33 cellular contexts compared by ENCODE assay signal in genomic region chr11:113332638-113333329, GRCh38. TPM values are rescaled to one million over a fixed set of nuclear protein-coding genes. Genes with fewer than 3 reads are reported as not detected.
DNase-seq lines count a peak whose midpoint lies in the region; ATAC-seq and TF ChIP-seq lines count a peak whose summit lies in the region.
"Had no signal": no experiment of that assay in that cellular context is flagged by ENCODE, and none has a peak within 500 bp of the region (broad histone marks: within the 10 kb centered on the region; RNA-seq: fewer than 3 reads in every experiment).

No MANE protein-coding gene starts in this region.

- H3K27ac ChIP-seq in vagina: peak overlapping the region; percentile 52
- H3K27ac ChIP-seq: gastrocnemius medialis, lower lobe of right lung, ovary, suprapubic skin had no signal

- H3K4me3 ChIP-seq in vagina: no peak overlapping the region
- H3K4me3 ChIP-seq: gastrocnemius medialis, lower lobe of right lung, mucosa of descending colon, ovary, suprapubic skin had no signal

- H3K27me3 ChIP-seq in vagina: no peaks in the 10 kb centered on the region
- H3K27me3 ChIP-seq: gastrocnemius medialis, ovary, suprapubic skin had no signal

- H3K4me3 Mint-ChIP-seq in activated naive CD4-positive, alpha-beta T cell treated with anti-CD3 and anti-CD28 coated beads for 36 hours: no peak overlapping the region
- peak overlapping the region; percentile 20 for H3K4me3 Mint-ChIP-seq in endothelial cell (ENCODE audit: unreplicated experiment)
- H3K4me3 Mint-ChIP-seq: activated CD4-positive, alpha-beta memory T cell treated with anti-CD3 and anti-CD28 coated beads for 36 hours; activated naive CD4-positive, alpha-beta T cell treated with anti-CD3 and anti-CD28 coated beads, Interleukin-2, amount 50 U/mL, for 24 hours; activated T-helper 1 cell treated with anti-CD3 and anti-CD28 coated beads, Interleukin-12 subunit alpha, Interleukin-12 subunit beta, Interleukin-2, Interleukin-4 antibody, amounts not matched to agents 30 ng/mL and 10 ng/mL and 1 ng/mL, durations not matched to agents 14 hours and 24 hours and 36 hours; CD14-positive monocyte; natural killer cell; stimulated activated naive B cell treated with anti-CD40 and anti-IgM and Interleukin-4, amounts not matched to agents 10 μg/mL and 1 μg/mL and 100 μg/mL, for 72 hours had no signal

- H3K36me3 Mint-ChIP-seq in activated naive CD4-positive, alpha-beta T cell treated with anti-CD3 and anti-CD28 coated beads, Interleukin-2, amount 50 U/mL, for 72 hours: peaks cover 0 to 12% of the 10 kb centered on the region in 2 donors
- peaks cover 26% of the 10 kb centered on the region for H3K36me3 Mint-ChIP-seq in activated naive CD4-positive, alpha-beta T cell treated with anti-CD3 and anti-CD28 coated beads for 36 hours (ENCODE audit: low read depth)
- peaks cover 7% of the 10 kb centered on the region for H3K36me3 Mint-ChIP-seq in endothelial cell (ENCODE audit: low read depth, unreplicated experiment)

- no peaks in the 10 kb centered on the region for H3K9me3 Mint-ChIP-seq in activated naive CD4-positive, alpha-beta T cell treated with anti-CD3 and anti-CD28 coated beads, Interleukin-2, amount 50 U/mL, for 72 hours
- no peaks in the 10 kb centered on the region for H3K9me3 Mint-ChIP-seq in activated naive CD4-positive, alpha-beta T cell treated with anti-CD3 and anti-CD28 coated beads for 36 hours
- no peaks in the 10 kb centered on the region for H3K9me3 Mint-ChIP-seq in endothelial cell (ENCODE audit: unreplicated experiment)
- H3K9me3 Mint-ChIP-seq: activated CD4-positive, alpha-beta memory T cell treated with anti-CD3 and anti-CD28 coated beads for 36 hours; activated naive CD4-positive, alpha-beta T cell treated with anti-CD3 and anti-CD28 coated beads, Interleukin-2, amount 50 U/mL, for 24 hours; activated T-helper 1 cell treated with anti-CD3 and anti-CD28 coated beads, Interleukin-12 subunit alpha, Interleukin-12 subunit beta, Interleukin-2, Interleukin-4 antibody, amounts not matched to agents 30 ng/mL and 10 ng/mL and 1 ng/mL, durations not matched to agents 14 hours and 24 hours and 36 hours; natural killer cell had no signal

- no peak for DNase-seq in activated naive CD4-positive, alpha-beta T cell treated with anti-CD3 and anti-CD28 coated beads, Interleukin-2, amount 50 U/mL, for 72 hours (ENCODE audit: low spot score in 2 of 2)
- DNase-seq in activated naive CD4-positive, alpha-beta T cell treated with anti-CD3 and anti-CD28 coated beads for 36 hours: no peak
- no peak for DNase-seq in endothelial cell (ENCODE audit: low spot score)
- no peak for DNase-seq in vagina (ENCODE audit: extremely low spot score in 2 of 2)
- no peak for DNase-seq in left cardiac atrium
- no peak for DNase-seq in Right ventricle myocardium superior
- DNase-seq: activated CD4-positive, alpha-beta memory T cell treated with anti-CD3 and anti-CD28 coated beads for 36 hours; aorta; Calu3; DMS79; gastrocnemius medialis; lower lobe of right lung; mucosa of descending colon; natural killer cell; NCI-H2029; NK-92 treated with Interleukin-12 subunit alpha and Interleukin-12 subunit beta, amount 100 ng/mL, for 24 hours; ovary; retina; stimulated activated naive B cell treated with anti-CD40 and anti-IgM and Interleukin-4, amounts not matched to agents 10 μg/mL and 1 μg/mL and 100 μg/mL, for 72 hours; T-helper 1 cell had no signal

- TF ChIP-seq CTCF in endothelial cell (IDR thresholded peaks at IDR 0.05; ENCODE audit: unreplicated experiment): no peak
- TF ChIP-seq CTCF in vagina (IDR thresholded peaks at IDR 0.05): no peak

- ATAC-seq in activated naive CD4-positive, alpha-beta T cell treated with anti-CD3 and anti-CD28 coated beads, Interleukin-2, amount 50 U/mL, for 72 hours: peak; percentile 69 to 71
- ATAC-seq in HG03432 (IDR thresholded peaks at IDR 0.05; ENCODE audit: unreplicated experiment) (peak; percentile 33), left cardiac atrium (no peak), Right ventricle myocardium superior (ENCODE audit: poor library complexity) (no peak), GM19351 (IDR thresholded peaks at IDR 0.05; ENCODE audit: unreplicated experiment) (no peak)
- ATAC-seq: activated CD4-positive, CD25-positive, alpha-beta regulatory T cell treated with anti-CD3 and anti-CD28 coated beads, Interleukin-2, amount 50 U/mL, for 24 hours; gastrocnemius medialis; HCT116; lower lobe of right lung; mucosa of descending colon; natural killer cell; stimulated activated naive B cell treated with anti-CD40 and anti-IgM and Interleukin-4, amounts not matched to agents 10 μg/mL and 1 μg/mL and 100 μg/mL, for 72 hours had no signal

- peak overlapping the region; percentile 1 to 79 for H3K27ac Mint-ChIP-seq in activated naive CD4-positive, alpha-beta T cell treated with anti-CD3 and anti-CD28 coated beads, Interleukin-2, amount 50 U/mL, for 72 hours
- H3K27ac Mint-ChIP-seq in activated naive CD4-positive, alpha-beta T cell treated with anti-CD3 and anti-CD28 coated beads for 36 hours: no peak overlapping the region
- H3K27ac Mint-ChIP-seq in endothelial cell (ENCODE audit: unreplicated experiment): no peak overlapping the region
- H3K27ac Mint-ChIP-seq: activated CD4-positive, alpha-beta memory T cell treated with anti-CD3 and anti-CD28 coated beads for 36 hours; activated naive CD4-positive, alpha-beta T cell treated with anti-CD3 and anti-CD28 coated beads, Interleukin-2, amount 50 U/mL, for 24 hours; activated T-helper 1 cell treated with anti-CD3 and anti-CD28 coated beads, Interleukin-12 subunit alpha, Interleukin-12 subunit beta, Interleukin-2, Interleukin-4 antibody, amounts not matched to agents 30 ng/mL and 10 ng/mL and 1 ng/mL, durations not matched to agents 14 hours and 24 hours and 36 hours; natural killer cell; stimulated activated naive B cell treated with anti-CD40 and anti-IgM and Interleukin-4, amounts not matched to agents 10 μg/mL and 1 μg/mL and 100 μg/mL, for 72 hours had no signal

- peaks cover 6% of the 10 kb centered on the region for H3K4me1 ChIP-seq in vagina
- H3K4me1 ChIP-seq: gastrocnemius medialis, lower lobe of right lung, suprapubic skin had no signal

- no peaks in the 10 kb centered on the region for H3K9me3 ChIP-seq in vagina
- H3K9me3 ChIP-seq: gastrocnemius medialis, lower lobe of right lung, mucosa of descending colon, ovary, suprapubic skin had no signal

- no peak for TF ChIP-seq POLR2A in vagina (IDR thresholded peaks at IDR 0.05)

- CTCF ChIA-PET in activated naive CD4-positive, alpha-beta T cell treated with anti-CD3 and anti-CD28 coated beads for 36 hours (lab: Charles Lee): interaction anchor here (0.5 to 2.4 kb wide), 3 partner anchors 40 to 200 kb away, joined by 3 to 7 read pairs (median 4); no protein-coding TSS in a partner anchor

- H3K4me1 Mint-ChIP-seq in activated naive CD4-positive, alpha-beta T cell treated with anti-CD3 and anti-CD28 coated beads for 36 hours (ENCODE audit: low read depth): no peaks in the 10 kb centered on the region
- peaks cover 4% of the 10 kb centered on the region for H3K4me1 Mint-ChIP-seq in endothelial cell (ENCODE audit: unreplicated experiment)
- H3K4me1 Mint-ChIP-seq: activated naive CD4-positive, alpha-beta T cell treated with anti-CD3 and anti-CD28 coated beads, Interleukin-2, amount 50 U/mL, for 24 hours; CD14-positive monocyte; natural killer cell; stimulated activated naive B cell treated with anti-CD40 and anti-IgM and Interleukin-4, amounts not matched to agents 10 μg/mL and 1 μg/mL and 100 μg/mL, for 72 hours had no signal

- intact Hi-C loops in activated naive CD4-positive, alpha-beta T cell treated with anti-CD3 and anti-CD28 coated beads for 36 hours (cut with micrococcal nuclease): no loop called here
- intact Hi-C loops in vagina (cut with DNase I): no loop called here
- intact Hi-C loops in left cardiac atrium (cut with DNase I): no loop called here
- intact Hi-C loops in Right ventricle myocardium superior (cut with DNase I): no loop called here

- peaks cover 0 to 30% of the 10 kb centered on the region in 2 donors for H3K36me3 ChIP-seq in vagina
- H3K36me3 ChIP-seq: ovary had no signal

- no peaks in the 10 kb centered on the region for H3K27me3 Mint-ChIP-seq in activated naive CD4-positive, alpha-beta T cell treated with anti-CD3 and anti-CD28 coated beads for 36 hours (ENCODE audit: low read depth)
- H3K27me3 Mint-ChIP-seq in endothelial cell (ENCODE audit: unreplicated experiment): no peaks in the 10 kb centered on the region
- H3K27me3 Mint-ChIP-seq: activated CD4-positive, alpha-beta memory T cell treated with anti-CD3 and anti-CD28 coated beads for 36 hours; activated naive CD4-positive, alpha-beta T cell treated with anti-CD3 and anti-CD28 coated beads, Interleukin-2, amount 50 U/mL, for 24 hours; stimulated activated naive B cell treated with anti-CD40 and anti-IgM and Interleukin-4, amounts not matched to agents 10 μg/mL and 1 μg/mL and 100 μg/mL, for 72 hours had no signal

RNA-seq across cellular contexts. Expression of gene TTC12, which starts 18.4 kb away (rescaled TPM):
- 10 to 100 TPM in 1 of 2 donors, 1 to 10 TPM in 1; 5.4 to 15.7 TPM for total RNA-seq in activated naive CD4-positive, alpha-beta T cell treated with anti-CD3 and anti-CD28 coated beads, Interleukin-2, amount 50 U/mL, for 72 hours
- 1 to 10 TPM; 4.1 to 7.4 TPM for total RNA-seq in activated naive CD4-positive, alpha-beta T cell treated with anti-CD3 and anti-CD28 coated beads for 36 hours
- total RNA-seq in endothelial cell (ENCODE audit: unreplicated experiment) (11.1 TPM), vagina (20.4 TPM), left cardiac atrium (1 to 10 TPM; 4.2 to 5.4 TPM), Right ventricle myocardium superior (4.3 TPM)

RNA-seq across cellular contexts. Expression of gene ANKK1, which starts 54.8 kb away (rescaled TPM):
- total RNA-seq in activated naive CD4-positive, alpha-beta T cell treated with anti-CD3 and anti-CD28 coated beads, Interleukin-2, amount 50 U/mL, for 72 hours: under 1 TPM in 1 of 2 donors, not detected in 1; 0.49 TPM
- under 1 TPM in 1 of 2 experiments, not detected in 1; 0.07 TPM for total RNA-seq in activated naive CD4-positive, alpha-beta T cell treated with anti-CD3 and anti-CD28 coated beads for 36 hours
- total RNA-seq in endothelial cell (ENCODE audit: unreplicated experiment): 0.18 TPM
- 1.5 TPM for total RNA-seq in vagina
- total RNA-seq in left cardiac atrium: under 1 TPM in 1 of 2 donors, not detected in 1; 0.10 TPM
- total RNA-seq in Right ventricle myocardium superior: not detected
- total RNA-seq: A172; activated T-helper 1 cell treated with anti-CD3 and anti-CD28 coated beads, Interleukin-12 subunit alpha, Interleukin-12 subunit beta, Interleukin-2, Interleukin-4 antibody, amounts not matched to agents 30 ng/mL and 10 ng/mL and 1 ng/mL, durations not matched to agents 14 hours and 24 hours and 36 hours; endothelial cell of umbilical vein; fibroblast of lung; HT-29; skeletal muscle tissue had no signal

Comparison
In these comparisons a context has a peak if more than half of its experiments do, and no peak if none do; other contexts are left out.
1. H3K27ac Mint-ChIP-seq: peak in activated naive CD4-positive, alpha-beta T cell treated with anti-CD3 and anti-CD28 coated beads, Interleukin-2, amount 50 U/mL, for 72 hours (2 of 2); none in activated naive CD4-positive, alpha-beta T cell treated with anti-CD3 and anti-CD28 coated beads for 36 hours (single experiment) and endothelial cell (single experiment).
2. ATAC-seq: peak in activated naive CD4-positive, alpha-beta T cell treated with anti-CD3 and anti-CD28 coated beads, Interleukin-2, amount 50 U/mL, for 72 hours (2 of 2) and HG03432 (single experiment); none in left cardiac atrium (0 of 2), Right ventricle myocardium superior (single experiment) and GM19351 (single experiment).